Comparison of ENCODE assay signal across 21 cellular contexts in the genomic region with DNA sequence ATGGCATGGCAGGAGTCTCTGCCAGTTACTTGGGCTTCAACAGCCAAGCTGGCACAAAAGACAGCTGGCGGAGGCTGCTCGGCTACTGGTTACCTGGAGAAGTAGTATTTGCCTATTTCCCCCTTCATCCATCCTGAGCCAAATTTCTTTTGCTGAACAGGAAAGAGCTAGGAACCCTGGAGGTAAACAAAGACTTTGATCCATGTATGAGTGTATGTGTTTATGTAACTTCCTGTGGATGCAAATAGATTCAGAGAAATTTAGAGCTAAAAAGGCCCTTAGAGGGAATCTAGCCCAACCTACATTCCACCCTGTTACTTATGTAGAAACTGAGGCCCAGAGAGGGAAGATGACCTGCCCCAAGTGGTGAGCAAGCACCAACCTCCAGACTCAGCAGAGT. TPM values are rescaled to one million over a fixed set of nuclear protein-coding genes. Genes with fewer than 3 reads are reported as not detected.
DNase-seq lines count a peak whose midpoint lies in the region; ATAC-seq and TF ChIP-seq lines count a peak whose summit lies in the region.
"Had no signal": no experiment of that assay in that cellular context is flagged by ENCODE, and none has a peak within 500 bp of the region (broad histone marks: within the 10 kb centered on the region; RNA-seq: fewer than 3 reads in every experiment).

No MANE protein-coding gene starts in this region.

- H3K9me3 ChIP-seq in right lobe of liver: no peaks in the 10 kb centered on the region
- H3K9me3 ChIP-seq: Caco-2 had no signal

- TF ChIP-seq CTCF in C4-2B (conservative IDR thresholded peaks at IDR 0.05) (no peak), right lobe of liver (IDR thresholded peaks at IDR 0.05) (no peak)

- ATAC-seq in left lobe of liver (peak; percentile 34), right lobe of liver (peak; percentile 48 to 89 (median 80)), GM19397 (IDR thresholded peaks at IDR 0.05; ENCODE audit: unreplicated experiment) (no peak), HG03571 (IDR thresholded peaks at IDR 0.05; ENCODE audit: unreplicated experiment) (no peak), left cardiac atrium (no peak)
- ATAC-seq: CD8-positive, alpha-beta T cell; GM12878; GM23338; HCT116 had no signal

- intact Hi-C loops in right lobe of liver (cut with DNase I): loop anchor here (10.0 kb wide), 1 partner anchor 56 kb away; no protein-coding TSS in a partner anchor
- intact Hi-C loops in left cardiac atrium (cut with DNase I): loop anchor here in 1 of 2 donors (10.0 kb wide), 2 partner anchors 504 to 614 kb away; no protein-coding TSS in a partner anchor

- H3K36me3 ChIP-seq in right lobe of liver: no peaks in the 10 kb centered on the region

- DNase-seq in left lobe of liver (ENCODE audit: low spot score) (no peak), right lobe of liver (no peak), NCI-H1105 treated with DMSO at 0.1 percent for 48 hours (lab: John Stamatoyannopoulos, UW) (no peak), left cardiac atrium (no peak)
- DNase-seq: C1 segment of cervical spinal cord; Caco-2; CD4-positive, CD25-positive, alpha-beta regulatory T cell; DMS79; EL; GDM1; H9 had no signal

- H3K27ac ChIP-seq in C4-2B (peak overlapping the region; percentile 56; the same call in 1 of the 2 replicates), right lobe of liver (peak overlapping the region in 1 of 3 donors; percentile 22)

- WGBS in right lobe of liver (ENCODE audit: insufficient coverage, low coverage, low lambda C conversion rate, missing lambda C conversion rate): 60% methylated on average over 1 of the region's 2 CpGs

- no peak overlapping the region for H3K4me3 ChIP-seq in right lobe of liver
- H3K4me3 ChIP-seq: GM12878, GM23338 had no signal

- TF ChIP-seq POLR2A in right lobe of liver (IDR thresholded peaks at IDR 0.05): no peak

- no peaks in the 10 kb centered on the region for H3K27me3 ChIP-seq in right lobe of liver

- H3K4me1 ChIP-seq in right lobe of liver: peaks cover 0 to 12% (median 0%) of the 10 kb centered on the region in 4 donors
- H3K4me1 ChIP-seq: Caco-2 had no signal

RNA-seq across cellular contexts. Expression of a gene that starts 11.2 kb away (rescaled TPM):
- total RNA-seq in left lobe of liver: not detected
- not detected for total RNA-seq in right lobe of liver
- not detected for total RNA-seq in left cardiac atrium
- total RNA-seq: A172; A673; Caco-2; CD4-positive, CD25-positive, alpha-beta regulatory T cell; CD8-positive, alpha-beta T cell; GM12878; GM23338; H4; H9 had no signal

RNA-seq across cellular contexts. Expression of a gene that starts 23.7 kb away (rescaled TPM):
- total RNA-seq in left lobe of liver (not detected), right lobe of liver (not detected), left cardiac atrium (not detected)
- total RNA-seq: A172; A673; Caco-2; CD4-positive, CD25-positive, alpha-beta regulatory T cell; CD8-positive, alpha-beta T cell; GM12878; H4; H9 had no signal

Comparison
In these comparisons a context has a peak if more than half of its experiments do, and no peak if none do; other contexts are left out.
1. ATAC-seq: peak in left lobe of liver (single experiment) and right lobe of liver (4 of 4); none in GM19397 (single experiment), HG03571 (single experiment) and left cardiac atrium (0 of 2).